Comparison of ENCODE assay signal across 11 cellular contexts in genomic region chr18:75071866-75072671, GRCh38.
DNase-seq lines count a peak whose midpoint lies in the region; ATAC-seq lines count a peak whose summit lies in the region.
"Had no signal": no experiment of that assay in that cellular context is flagged by ENCODE, and none has a peak within 500 bp of the region (broad histone marks: within the 10 kb centered on the region; RNA-seq: fewer than 3 reads in every experiment).

No MANE protein-coding gene starts in this region.

- intact Hi-C loops in dendritic cell treated with granulocyte-macrophage colony-stimulating factor and Interleukin-4, amounts not matched to agents 40 ng/mL and 50 ng/mL, for 4 days (cut with micrococcal nuclease), result no loop called here

- H3K4me1 ChIP-seq in Karpas-422 (ENCODE audit: low read length), result peaks cover 12% of the 10 kb centered on the region
- H3K4me1 ChIP-seq in trophoblast cell (ENCODE audit: control insufficient read depth in 1 of 2, insufficient read depth in 2 of 2, low read length in 2 of 2), result peaks cover 4 to 6% of the 10 kb centered on the region in 2 experiments
- H3K4me1 ChIP-seq: tibial artery had no signal

- H2AK5ac ChIP-seq in trophoblast cell (ENCODE audit: low read length), result no peak overlapping the region

- H3K4me3 Mint-ChIP-seq in activated T-cell treated with anti-CD3 and anti-CD28 coated beads, Interleukin-2, amount 50 U/mL, for 72 hours, result peak overlapping the region; percentile 75 to 84
- no peak overlapping the region for H3K4me3 Mint-ChIP-seq in activated T-cell treated with anti-CD3 and anti-CD28 coated beads, Interleukin-2, amount 50 U/mL, for 4 hours
- no peak overlapping the region for H3K4me3 Mint-ChIP-seq in dendritic cell treated with granulocyte-macrophage colony-stimulating factor and Interleukin-4, amounts not matched to agents 40 ng/mL and 50 ng/mL, for 4 days
- no peak overlapping the region for H3K4me3 Mint-ChIP-seq in stimulated activated memory B cell treated with anti-CD40 and anti-IgM and Interleukin-4, amounts not matched to agents 10 μg/mL and 1 μg/mL and 100 μg/mL, for 72 hours

- H3K4me3 ChIP-seq in Karpas-422 (ENCODE audit: low read length) (no peak overlapping the region; the same call in 1 of the 2 replicates), trophoblast cell (ENCODE audit: low read depth, low read length) (no peak overlapping the region)
- H3K4me3 ChIP-seq: tibial artery had no signal

- H3K23ac ChIP-seq in trophoblast cell (ENCODE audit: low read length), result no peak overlapping the region

- H3K27ac ChIP-seq in Karpas-422 (ENCODE audit: low read length) (no peak overlapping the region), trophoblast cell (ENCODE audit: low read depth, low read length) (no peak overlapping the region)
- H3K27ac ChIP-seq: tibial artery had no signal

- H4K8ac ChIP-seq in trophoblast cell (ENCODE audit: low read depth, low read length), result no peak overlapping the region

- no peak overlapping the region for H3K14ac ChIP-seq in trophoblast cell (ENCODE audit: low read length)

- H2AFZ ChIP-seq in Karpas-422 (ENCODE audit: low read length), result no peak overlapping the region
- no peak overlapping the region for H2AFZ ChIP-seq in trophoblast cell (ENCODE audit: insufficient read depth, low read length, poor library complexity)

- no peak overlapping the region for H3K18ac ChIP-seq in trophoblast cell (ENCODE audit: low read length)

- peaks cover 6 to 7% of the 10 kb centered on the region in 2 donors for H3K9me3 Mint-ChIP-seq in activated T-cell treated with anti-CD3 and anti-CD28 coated beads, Interleukin-2, amount 50 U/mL, for 72 hours
- peaks cover 10% of the 10 kb centered on the region for H3K9me3 Mint-ChIP-seq in activated T-cell treated with anti-CD3 and anti-CD28 coated beads, Interleukin-2, amount 50 U/mL, for 4 hours
- H3K9me3 Mint-ChIP-seq in dendritic cell treated with granulocyte-macrophage colony-stimulating factor and Interleukin-4, amounts not matched to agents 40 ng/mL and 50 ng/mL, for 4 days, result peaks cover 27% of the 10 kb centered on the region
- H3K9me3 Mint-ChIP-seq in stimulated activated memory B cell treated with anti-CD40 and anti-IgM and Interleukin-4, amounts not matched to agents 10 μg/mL and 1 μg/mL and 100 μg/mL, for 72 hours, result peaks cover 13% of the 10 kb centered on the region

- no peaks in the 10 kb centered on the region for H3K9me2 ChIP-seq in Karpas-422 (replicated peaks; ENCODE audit: insufficient read depth, low read length)

- H3K79me2 ChIP-seq in Karpas-422 (ENCODE audit: low read length) (no peaks in the 10 kb centered on the region), trophoblast cell (ENCODE audit: control insufficient read depth, insufficient read depth, low read length, poor library complexity) (no peaks in the 10 kb centered on the region)

- H3K4me2 ChIP-seq in Karpas-422 (ENCODE audit: low read depth, low read length, poor library complexity, severe bottlenecking) (peak overlapping the region; percentile 52), trophoblast cell (ENCODE audit: low read length) (no peak overlapping the region)

- peaks cover 8 to 15% of the 10 kb centered on the region in 2 donors for H3K36me3 Mint-ChIP-seq in activated T-cell treated with anti-CD3 and anti-CD28 coated beads, Interleukin-2, amount 50 U/mL, for 72 hours (ENCODE audit: insufficient read depth in 2 of 2)
- H3K36me3 Mint-ChIP-seq in activated T-cell treated with anti-CD3 and anti-CD28 coated beads, Interleukin-2, amount 50 U/mL, for 4 hours (ENCODE audit: insufficient read depth), result peaks cover 16% of the 10 kb centered on the region
- H3K36me3 Mint-ChIP-seq in dendritic cell treated with granulocyte-macrophage colony-stimulating factor and Interleukin-4, amounts not matched to agents 40 ng/mL and 50 ng/mL, for 4 days (ENCODE audit: low read depth), result no peaks in the 10 kb centered on the region
- H3K36me3 Mint-ChIP-seq in stimulated activated memory B cell treated with anti-CD40 and anti-IgM and Interleukin-4, amounts not matched to agents 10 μg/mL and 1 μg/mL and 100 μg/mL, for 72 hours, result peaks cover 8% of the 10 kb centered on the region

- peak overlapping the region; percentile 90 for H3K27ac Mint-ChIP-seq in activated T-cell treated with anti-CD3 and anti-CD28 coated beads, Interleukin-2, amount 50 U/mL, for 72 hours
- H3K27ac Mint-ChIP-seq in dendritic cell treated with granulocyte-macrophage colony-stimulating factor and Interleukin-4, amounts not matched to agents 40 ng/mL and 50 ng/mL, for 4 days, result peak overlapping the region; percentile 87
- peak overlapping the region; percentile 92 for H3K27ac Mint-ChIP-seq in stimulated activated memory B cell treated with anti-CD40 and anti-IgM and Interleukin-4, amounts not matched to agents 10 μg/mL and 1 μg/mL and 100 μg/mL, for 72 hours

- peaks cover 2% of the 10 kb centered on the region; the same call in 1 of the 2 replicates for H3K27me3 ChIP-seq in Karpas-422 (ENCODE audit: low read length)
- no peaks in the 10 kb centered on the region for H3K27me3 ChIP-seq in trophoblast cell (ENCODE audit: insufficient read depth, low read length)
- H3K27me3 ChIP-seq: tibial artery had no signal

- ATAC-seq in activated T-cell treated with anti-CD3 and anti-CD28 coated beads, Interleukin-2, amount 50 U/mL, for 72 hours (replicated peaks in 1 of 2), result no peak
- ATAC-seq in activated T-cell treated with anti-CD3 and anti-CD28 coated beads, Interleukin-2, amount 50 U/mL, for 4 hours, result no peak
- ATAC-seq in stimulated activated memory B cell treated with anti-CD40 and anti-IgM and Interleukin-4, amounts not matched to agents 10 μg/mL and 1 μg/mL and 100 μg/mL, for 72 hours, result no peak
- ATAC-seq in GM19395 (IDR thresholded peaks at IDR 0.05; ENCODE audit: unreplicated experiment), result no peak

- H3K79me1 ChIP-seq in trophoblast cell (ENCODE audit: low read length), result no peaks in the 10 kb centered on the region

- H3K9me3 ChIP-seq in Karpas-422 (ENCODE audit: low read length), result no peaks in the 10 kb centered on the region
- no peaks in the 10 kb centered on the region for H3K9me3 ChIP-seq in trophoblast cell (ENCODE audit: insufficient read depth, low read depth, low read length)

- DNase-seq in activated T-cell treated with anti-CD3 and anti-CD28 coated beads, Interleukin-2, amount 50 U/mL, for 72 hours, result no peak
- DNase-seq in activated T-cell treated with anti-CD3 and anti-CD28 coated beads, Interleukin-2, amount 50 U/mL, for 4 hours, result no peak
- DNase-seq in Karpas-422, result no peak
- no peak for DNase-seq in trophoblast cell
- DNase-seq in globus pallidus (ENCODE audit: low spot score), result no peak
- DNase-seq: NCI-H526, T1000, tibial artery had no signal

- WGBS in trophoblast cell (ENCODE audit: extremely low coverage, insufficient coverage, insufficient read length), result no CpG with 5 or more reads among the region's 28 CpGs

- H3K4me1 Mint-ChIP-seq in activated T-cell treated with anti-CD3 and anti-CD28 coated beads, Interleukin-2, amount 50 U/mL, for 72 hours (ENCODE audit: low read depth), result peaks cover 29% of the 10 kb centered on the region
- H3K4me1 Mint-ChIP-seq in activated T-cell treated with anti-CD3 and anti-CD28 coated beads, Interleukin-2, amount 50 U/mL, for 4 hours (ENCODE audit: low read depth), result peaks cover 42% of the 10 kb centered on the region
- H3K4me1 Mint-ChIP-seq in dendritic cell treated with granulocyte-macrophage colony-stimulating factor and Interleukin-4, amounts not matched to agents 40 ng/mL and 50 ng/mL, for 4 days (ENCODE audit: low read depth), result peaks cover 49% of the 10 kb centered on the region
- H3K4me1 Mint-ChIP-seq in stimulated activated memory B cell treated with anti-CD40 and anti-IgM and Interleukin-4, amounts not matched to agents 10 μg/mL and 1 μg/mL and 100 μg/mL, for 72 hours, result peaks cover 33% of the 10 kb centered on the region

- no peak overlapping the region for H2BK120ac ChIP-seq in trophoblast cell (ENCODE audit: insufficient read depth, low read length, poor library complexity)

- H3K27me3 Mint-ChIP-seq in activated T-cell treated with anti-CD3 and anti-CD28 coated beads, Interleukin-2, amount 50 U/mL, for 72 hours (ENCODE audit: low read depth), result no peaks in the 10 kb centered on the region
- no peaks in the 10 kb centered on the region for H3K27me3 Mint-ChIP-seq in activated T-cell treated with anti-CD3 and anti-CD28 coated beads, Interleukin-2, amount 50 U/mL, for 4 hours (ENCODE audit: low read depth)
- no peaks in the 10 kb centered on the region for H3K27me3 Mint-ChIP-seq in dendritic cell treated with granulocyte-macrophage colony-stimulating factor and Interleukin-4, amounts not matched to agents 40 ng/mL and 50 ng/mL, for 4 days
- H3K27me3 Mint-ChIP-seq in stimulated activated memory B cell treated with anti-CD40 and anti-IgM and Interleukin-4, amounts not matched to agents 10 μg/mL and 1 μg/mL and 100 μg/mL, for 72 hours, result no peaks in the 10 kb centered on the region

- no peaks in the 10 kb centered on the region for H3K36me3 ChIP-seq in Karpas-422 (ENCODE audit: insufficient read depth, low read length)
- H3K36me3 ChIP-seq in trophoblast cell (ENCODE audit: control insufficient read depth in 1 of 2, insufficient read depth in 2 of 2, low read length in 2 of 2), result no peaks in the 10 kb centered on the region
- H3K36me3 ChIP-seq: tibial artery had no signal

- no peak overlapping the region for H2BK12ac ChIP-seq in trophoblast cell (ENCODE audit: low read length)

- H2BK5ac ChIP-seq in trophoblast cell (ENCODE audit: low read depth, low read length, poor library complexity), result no peak overlapping the region

- no peak overlapping the region for H3K4ac ChIP-seq in trophoblast cell (ENCODE audit: low read depth, low read length)

- H4K12ac ChIP-seq in trophoblast cell (ENCODE audit: low read depth, low read length), result no peak overlapping the region

- no peak overlapping the region for H4K91ac ChIP-seq in trophoblast cell (ENCODE audit: low read depth, low read length)

- no peaks in the 10 kb centered on the region for H4K20me1 ChIP-seq in Karpas-422 (ENCODE audit: insufficient read depth, low read depth, low read length)

- peak overlapping the region; percentile 47; the same call in 1 of the 2 replicates for H3K9ac ChIP-seq in Karpas-422 (ENCODE audit: low read length)
- H3K9ac ChIP-seq in trophoblast cell (ENCODE audit: low read length), result no peak overlapping the region

Comparison
In these comparisons a context has a peak if more than half of its experiments do, and no peak if none do; other contexts are left out.
1. H3K4me3 Mint-ChIP-seq: peak in activated T-cell treated with anti-CD3 and anti-CD28 coated beads, Interleukin-2, amount 50 U/mL, for 72 hours (2 of 2); none in activated T-cell treated with anti-CD3 and anti-CD28 coated beads, Interleukin-2, amount 50 U/mL, for 4 hours (single experiment), dendritic cell treated with granulocyte-macrophage colony-stimulating factor and Interleukin-4, amounts not matched to agents 40 ng/mL and 50 ng/mL, for 4 days (single experiment) and stimulated activated memory B cell treated with anti-CD40 and anti-IgM and Interleukin-4, amounts not matched to agents 10 μg/mL and 1 μg/mL and 100 μg/mL, for 72 hours (single experiment).
2. Peak in every context shown above with its lines, with median percentiles within 50 percentile points of each other: H3K27ac Mint-ChIP-seq.